1 cellular context compared by ENCODE assay signal in the genomic region with DNA sequence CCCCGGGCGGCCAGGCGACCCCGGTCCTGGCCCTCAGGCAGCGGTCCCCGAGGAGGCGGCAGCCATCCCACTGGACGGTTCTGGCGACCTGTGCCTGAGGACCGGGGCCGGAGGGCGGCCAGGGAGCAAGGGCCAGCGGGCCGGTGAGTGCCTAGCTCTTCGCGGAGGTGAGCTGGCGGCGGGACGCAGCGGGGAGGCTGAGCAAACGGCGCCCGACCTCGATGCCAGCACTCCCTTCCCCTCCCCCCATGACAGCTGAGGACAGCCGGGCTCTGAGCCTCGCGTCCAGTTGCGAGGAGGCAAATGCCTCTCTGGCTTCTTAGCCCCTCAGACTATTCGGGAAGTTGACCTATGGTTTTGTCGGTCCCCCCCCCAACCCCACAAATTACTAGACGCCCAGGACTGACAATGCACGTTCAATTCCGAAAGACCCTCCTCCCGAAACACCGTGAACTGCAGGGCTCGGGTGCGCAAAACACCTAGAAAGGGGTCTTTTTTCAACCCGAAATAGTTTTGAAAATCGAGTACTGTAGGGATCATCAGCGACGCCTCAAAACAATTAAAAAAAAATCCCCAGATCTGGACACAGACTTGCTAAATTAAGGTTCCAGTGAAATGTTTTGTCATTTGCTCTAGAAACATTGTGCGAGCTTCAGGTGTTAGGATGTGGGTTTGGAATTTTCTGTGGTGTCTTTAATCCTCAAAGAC.
TF ChIP-seq lines count a peak whose summit lies in the region.

No MANE protein-coding gene starts in this region.

TF ChIP-seq in HEK293, 187 proteins besides CTCF, POLR2A, EP300 and RAD21 (continued from another document and continues in another):
- TF ChIP-seq, protein P1, sequence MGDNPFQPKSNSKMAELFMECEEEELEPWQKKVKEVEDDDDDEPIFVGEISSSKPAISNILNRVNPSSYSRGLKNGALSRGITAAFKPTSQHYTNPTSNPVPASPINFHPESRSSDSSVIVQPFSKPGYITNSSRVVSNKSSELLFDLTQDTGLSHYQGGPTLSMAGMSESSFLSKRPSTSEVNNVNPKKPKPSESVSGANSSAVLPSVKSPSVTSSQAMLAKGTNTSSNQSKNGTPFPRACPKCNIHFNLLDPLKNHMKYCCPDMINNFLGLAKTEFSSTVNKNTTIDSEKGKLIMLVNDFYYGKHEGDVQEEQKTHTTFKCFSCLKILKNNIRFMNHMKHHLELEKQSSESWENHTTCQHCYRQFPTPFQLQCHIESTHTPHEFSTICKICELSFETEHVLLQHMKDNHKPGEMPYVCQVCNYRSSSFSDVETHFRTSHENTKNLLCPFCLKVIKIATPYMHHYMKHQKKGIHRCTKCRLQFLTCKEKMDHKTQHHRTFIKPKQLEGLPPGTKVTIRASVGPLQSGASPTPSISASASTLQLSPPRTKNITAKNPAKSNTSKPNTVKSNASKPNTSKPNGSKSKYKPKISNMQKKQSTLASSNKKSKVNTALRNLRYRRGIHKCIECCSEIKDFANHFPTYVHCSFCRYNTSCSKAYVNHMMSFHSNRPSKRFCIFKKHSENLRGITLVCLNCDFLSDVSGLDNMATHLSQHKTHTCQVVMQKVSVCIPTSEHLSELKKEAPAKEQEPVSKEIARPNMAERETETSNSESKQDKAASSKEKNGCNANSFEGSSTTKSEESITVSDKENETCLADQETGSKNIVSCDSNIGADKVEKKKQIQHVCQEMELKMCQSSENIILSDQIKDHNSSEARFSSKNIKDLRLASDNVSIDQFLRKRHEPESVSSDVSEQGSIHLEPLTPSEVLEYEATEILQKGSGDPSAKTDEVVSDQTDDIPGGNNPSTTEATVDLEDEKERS (tag by site-specific recombination; IDR thresholded peaks at IDR 0.05) = no peak
- TF ChIP-seq, protein P2, sequence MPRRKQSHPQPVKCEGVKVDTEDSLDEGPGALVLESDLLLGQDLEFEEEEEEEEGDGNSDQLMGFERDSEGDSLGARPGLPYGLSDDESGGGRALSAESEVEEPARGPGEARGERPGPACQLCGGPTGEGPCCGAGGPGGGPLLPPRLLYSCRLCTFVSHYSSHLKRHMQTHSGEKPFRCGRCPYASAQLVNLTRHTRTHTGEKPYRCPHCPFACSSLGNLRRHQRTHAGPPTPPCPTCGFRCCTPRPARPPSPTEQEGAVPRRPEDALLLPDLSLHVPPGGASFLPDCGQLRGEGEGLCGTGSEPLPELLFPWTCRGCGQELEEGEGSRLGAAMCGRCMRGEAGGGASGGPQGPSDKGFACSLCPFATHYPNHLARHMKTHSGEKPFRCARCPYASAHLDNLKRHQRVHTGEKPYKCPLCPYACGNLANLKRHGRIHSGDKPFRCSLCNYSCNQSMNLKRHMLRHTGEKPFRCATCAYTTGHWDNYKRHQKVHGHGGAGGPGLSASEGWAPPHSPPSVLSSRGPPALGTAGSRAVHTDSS (tag by site-specific recombination; IDR thresholded peaks at IDR 0.05) = no peak
- no peak for TF ChIP-seq ZNF174 (tag by site-specific recombination; IDR thresholded peaks at IDR 0.05)
- TF ChIP-seq, protein P3, sequence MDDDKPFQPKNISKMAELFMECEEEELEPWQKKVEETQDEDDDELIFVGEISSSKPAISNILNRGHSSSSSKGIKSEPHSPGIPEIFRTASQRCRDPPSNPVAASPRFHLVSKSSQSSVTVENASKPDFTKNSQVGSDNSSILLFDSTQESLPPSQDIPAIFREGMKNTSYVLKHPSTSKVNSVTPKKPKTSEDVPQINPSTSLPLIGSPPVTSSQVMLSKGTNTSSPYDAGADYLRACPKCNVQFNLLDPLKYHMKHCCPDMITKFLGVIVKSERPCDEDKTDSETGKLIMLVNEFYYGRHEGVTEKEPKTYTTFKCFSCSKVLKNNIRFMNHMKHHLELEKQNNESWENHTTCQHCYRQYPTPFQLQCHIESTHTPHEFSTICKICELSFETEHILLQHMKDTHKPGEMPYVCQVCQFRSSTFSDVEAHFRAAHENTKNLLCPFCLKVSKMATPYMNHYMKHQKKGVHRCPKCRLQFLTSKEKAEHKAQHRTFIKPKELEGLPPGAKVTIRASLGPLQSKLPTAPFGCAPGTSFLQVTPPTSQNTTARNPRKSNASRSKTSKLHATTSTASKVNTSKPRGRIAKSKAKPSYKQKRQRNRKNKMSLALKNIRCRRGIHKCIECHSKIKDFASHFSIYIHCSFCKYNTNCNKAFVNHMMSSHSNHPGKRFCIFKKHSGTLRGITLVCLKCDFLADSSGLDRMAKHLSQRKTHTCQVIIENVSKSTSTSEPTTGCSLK (tag by site-specific recombination; IDR thresholded peaks at IDR 0.05) = no peak
- no peak for TF ChIP-seq ZNF830 (tag by site-specific recombination; IDR thresholded peaks at IDR 0.05; ENCODE audit: low read depth)
- peak; percentile 40 for TF ChIP-seq ZNF843 (tag by site-specific recombination; IDR thresholded peaks at IDR 0.05)
- TF ChIP-seq ZNF785 (tag by site-specific recombination; IDR thresholded peaks at IDR 0.05) = no peak
- TF ChIP-seq ZNF2 (tag by site-specific recombination; IDR thresholded peaks at IDR 0.05) = peak; percentile 27; the same call in 1 of the 2 replicates
- TF ChIP-seq ZFHX2 (tag by site-specific recombination; conservative IDR thresholded peaks at IDR 0.05) = no peak
- TF ChIP-seq PRDM1 (tag by site-specific recombination; IDR thresholded peaks at IDR 0.05) = no peak
- TF ChIP-seq, protein P4, sequence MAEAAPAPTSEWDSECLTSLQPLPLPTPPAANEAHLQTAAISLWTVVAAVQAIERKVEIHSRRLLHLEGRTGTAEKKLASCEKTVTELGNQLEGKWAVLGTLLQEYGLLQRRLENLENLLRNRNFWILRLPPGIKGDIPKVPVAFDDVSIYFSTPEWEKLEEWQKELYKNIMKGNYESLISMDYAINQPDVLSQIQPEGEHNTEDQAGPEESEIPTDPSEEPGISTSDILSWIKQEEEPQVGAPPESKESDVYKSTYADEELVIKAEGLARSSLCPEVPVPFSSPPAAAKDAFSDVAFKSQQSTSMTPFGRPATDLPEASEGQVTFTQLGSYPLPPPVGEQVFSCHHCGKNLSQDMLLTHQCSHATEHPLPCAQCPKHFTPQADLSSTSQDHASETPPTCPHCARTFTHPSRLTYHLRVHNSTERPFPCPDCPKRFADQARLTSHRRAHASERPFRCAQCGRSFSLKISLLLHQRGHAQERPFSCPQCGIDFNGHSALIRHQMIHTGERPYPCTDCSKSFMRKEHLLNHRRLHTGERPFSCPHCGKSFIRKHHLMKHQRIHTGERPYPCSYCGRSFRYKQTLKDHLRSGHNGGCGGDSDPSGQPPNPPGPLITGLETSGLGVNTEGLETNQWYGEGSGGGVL (tag by site-specific recombination; IDR thresholded peaks at IDR 0.05) = peak; percentile 43
- peak; percentile 77; the same call in 1 of the 2 replicates for TF ChIP-seq ZNF423 (tag by site-specific recombination; IDR thresholded peaks at IDR 0.05)
- peak; percentile 71; the same call in 1 of the 2 replicates for TF ChIP-seq ZNF24 (tag by site-specific recombination; IDR thresholded peaks at IDR 0.05)
- no peak for TF ChIP-seq ZNF19 (tag by site-specific recombination; IDR thresholded peaks at IDR 0.05; ENCODE audit: low read depth)
- TF ChIP-seq ZSCAN23 (tag by site-specific recombination; IDR thresholded peaks at IDR 0.05) = no peak
- TF ChIP-seq ZFP37 (tag by site-specific recombination; IDR thresholded peaks at IDR 0.05) = 0 out of 2 replicates have a peak, but pooled peaks have one; percentile 19
- TF ChIP-seq, protein P5, sequence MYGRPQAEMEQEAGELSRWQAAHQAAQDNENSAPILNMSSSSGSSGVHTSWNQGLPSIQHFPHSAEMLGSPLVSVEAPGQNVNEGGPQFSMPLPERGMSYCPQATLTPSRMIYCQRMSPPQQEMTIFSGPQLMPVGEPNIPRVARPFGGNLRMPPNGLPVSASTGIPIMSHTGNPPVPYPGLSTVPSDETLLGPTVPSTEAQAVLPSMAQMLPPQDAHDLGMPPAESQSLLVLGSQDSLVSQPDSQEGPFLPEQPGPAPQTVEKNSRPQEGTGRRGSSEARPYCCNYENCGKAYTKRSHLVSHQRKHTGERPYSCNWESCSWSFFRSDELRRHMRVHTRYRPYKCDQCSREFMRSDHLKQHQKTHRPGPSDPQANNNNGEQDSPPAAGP (tag by site-specific recombination; IDR thresholded peaks at IDR 0.05) = peak; percentile 61; the same call in 1 of the 2 replicates
- TF ChIP-seq ZNF707 (tag by site-specific recombination; IDR thresholded peaks at IDR 0.05) = no peak
- TF ChIP-seq SCRT1 (tag by site-specific recombination; IDR thresholded peaks at IDR 0.05; ENCODE audit: borderline replicate concordance) = peak; percentile 52; the same call in 1 of the 2 replicates
- TF ChIP-seq ZNF354C (tag by site-specific recombination; IDR thresholded peaks at IDR 0.05; ENCODE audit: borderline replicate concordance, low read depth) = no peak
- no peak for TF ChIP-seq ZNF654 (tag by site-specific recombination; IDR thresholded peaks at IDR 0.05; ENCODE audit: low read depth)
- TF ChIP-seq, protein P6, sequence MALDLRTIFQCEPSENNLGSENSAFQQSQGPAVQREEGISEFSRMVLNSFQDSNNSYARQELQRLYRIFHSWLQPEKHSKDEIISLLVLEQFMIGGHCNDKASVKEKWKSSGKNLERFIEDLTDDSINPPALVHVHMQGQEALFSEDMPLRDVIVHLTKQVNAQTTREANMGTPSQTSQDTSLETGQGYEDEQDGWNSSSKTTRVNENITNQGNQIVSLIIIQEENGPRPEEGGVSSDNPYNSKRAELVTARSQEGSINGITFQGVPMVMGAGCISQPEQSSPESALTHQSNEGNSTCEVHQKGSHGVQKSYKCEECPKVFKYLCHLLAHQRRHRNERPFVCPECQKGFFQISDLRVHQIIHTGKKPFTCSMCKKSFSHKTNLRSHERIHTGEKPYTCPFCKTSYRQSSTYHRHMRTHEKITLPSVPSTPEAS (tag by site-specific recombination; IDR thresholded peaks at IDR 0.05) = 0 out of 2 replicates have a peak, but pooled peaks have one; percentile 16
- TF ChIP-seq, protein P7, sequence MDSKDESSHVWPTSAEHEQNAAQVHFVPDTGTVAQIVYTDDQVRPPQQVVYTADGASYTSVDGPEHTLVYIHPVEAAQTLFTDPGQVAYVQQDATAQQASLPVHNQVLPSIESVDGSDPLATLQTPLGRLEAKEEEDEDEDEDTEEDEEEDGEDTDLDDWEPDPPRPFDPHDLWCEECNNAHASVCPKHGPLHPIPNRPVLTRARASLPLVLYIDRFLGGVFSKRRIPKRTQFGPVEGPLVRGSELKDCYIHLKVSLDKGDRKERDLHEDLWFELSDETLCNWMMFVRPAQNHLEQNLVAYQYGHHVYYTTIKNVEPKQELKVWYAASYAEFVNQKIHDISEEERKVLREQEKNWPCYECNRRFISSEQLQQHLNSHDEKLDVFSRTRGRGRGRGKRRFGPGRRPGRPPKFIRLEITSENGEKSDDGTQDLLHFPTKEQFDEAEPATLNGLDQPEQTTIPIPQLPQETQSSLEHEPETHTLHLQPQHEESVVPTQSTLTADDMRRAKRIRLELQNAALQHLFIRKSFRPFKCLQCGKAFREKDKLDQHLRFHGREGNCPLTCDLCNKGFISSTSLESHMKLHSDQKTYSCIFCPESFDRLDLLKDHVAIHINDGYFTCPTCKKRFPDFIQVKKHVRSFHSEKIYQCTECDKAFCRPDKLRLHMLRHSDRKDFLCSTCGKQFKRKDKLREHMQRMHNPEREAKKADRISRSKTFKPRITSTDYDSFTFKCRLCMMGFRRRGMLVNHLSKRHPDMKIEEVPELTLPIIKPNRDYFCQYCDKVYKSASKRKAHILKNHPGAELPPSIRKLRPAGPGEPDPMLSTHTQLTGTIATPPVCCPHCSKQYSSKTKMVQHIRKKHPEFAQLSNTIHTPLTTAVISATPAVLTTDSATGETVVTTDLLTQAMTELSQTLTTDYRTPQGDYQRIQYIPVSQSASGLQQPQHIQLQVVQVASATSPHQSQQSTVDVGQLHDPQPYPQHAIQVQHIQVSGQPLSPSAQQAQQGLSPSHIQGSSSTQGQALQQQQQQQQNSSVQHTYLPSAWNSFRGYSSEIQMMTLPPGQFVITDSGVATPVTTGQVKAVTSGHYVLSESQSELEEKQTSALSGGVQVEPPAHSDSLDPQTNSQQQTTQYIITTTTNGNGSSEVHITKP (tag by site-specific recombination; IDR thresholded peaks at IDR 0.05) = peak; percentile 54
- no peak for TF ChIP-seq ZNF555 (tag by site-specific recombination; conservative IDR thresholded peaks at IDR 0.05)
- peak; percentile 70 for TF ChIP-seq ZBTB20 (tag by site-specific recombination; IDR thresholded peaks at IDR 0.05)
- no peak for TF ChIP-seq ZNF585B (tag by site-specific recombination; IDR thresholded peaks at IDR 0.05)
- TF ChIP-seq ZNF629 (tag by site-specific recombination; IDR thresholded peaks at IDR 0.05) = 0 out of 2 replicates have a peak, but pooled peaks have one; percentile 19
- TF ChIP-seq, protein P8, sequence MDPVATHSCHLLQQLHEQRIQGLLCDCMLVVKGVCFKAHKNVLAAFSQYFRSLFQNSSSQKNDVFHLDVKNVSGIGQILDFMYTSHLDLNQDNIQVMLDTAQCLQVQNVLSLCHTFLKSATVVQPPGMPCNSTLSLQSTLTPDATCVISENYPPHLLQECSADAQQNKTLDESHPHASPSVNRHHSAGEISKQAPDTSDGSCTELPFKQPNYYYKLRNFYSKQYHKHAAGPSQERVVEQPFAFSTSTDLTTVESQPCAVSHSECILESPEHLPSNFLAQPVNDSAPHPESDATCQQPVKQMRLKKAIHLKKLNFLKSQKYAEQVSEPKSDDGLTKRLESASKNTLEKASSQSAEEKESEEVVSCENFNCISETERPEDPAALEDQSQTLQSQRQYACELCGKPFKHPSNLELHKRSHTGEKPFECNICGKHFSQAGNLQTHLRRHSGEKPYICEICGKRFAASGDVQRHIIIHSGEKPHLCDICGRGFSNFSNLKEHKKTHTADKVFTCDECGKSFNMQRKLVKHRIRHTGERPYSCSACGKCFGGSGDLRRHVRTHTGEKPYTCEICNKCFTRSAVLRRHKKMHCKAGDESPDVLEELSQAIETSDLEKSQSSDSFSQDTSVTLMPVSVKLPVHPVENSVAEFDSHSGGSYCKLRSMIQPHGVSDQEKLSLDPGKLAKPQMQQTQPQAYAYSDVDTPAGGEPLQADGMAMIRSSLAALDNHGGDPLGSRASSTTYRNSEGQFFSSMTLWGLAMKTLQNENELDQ (tag by site-specific recombination; IDR thresholded peaks at IDR 0.05; ENCODE audit: low read depth) = no peak
- peak; percentile 76 for TF ChIP-seq ZEB2 (tag by site-specific recombination; IDR thresholded peaks at IDR 0.05)
- no peak for TF ChIP-seq ZNF600 (tag by site-specific recombination; IDR thresholded peaks at IDR 0.05)
- 0 out of 2 replicates have a peak, but pooled peaks have one; percentile 14 for TF ChIP-seq ZXDB (tag by site-specific recombination; IDR thresholded peaks at IDR 0.05)
- no peak; the same call in 1 of the 2 replicates for TF ChIP-seq FEZF1 (tag by site-specific recombination; IDR thresholded peaks at IDR 0.05)
- peak; percentile 52; the same call in 1 of the 2 replicates for TF ChIP-seq ZSCAN16 (tag by site-specific recombination; IDR thresholded peaks at IDR 0.05)
- TF ChIP-seq ZNF658 (tag by site-specific recombination; IDR thresholded peaks at IDR 0.05) = no peak
- no peak for TF ChIP-seq ZNF473 (tag by site-specific recombination; IDR thresholded peaks at IDR 0.05)
- TF ChIP-seq YY2 (tag by site-specific recombination; IDR thresholded peaks at IDR 0.05) = no peak; the same call in 1 of the 2 replicates
- TF ChIP-seq, protein P9, sequence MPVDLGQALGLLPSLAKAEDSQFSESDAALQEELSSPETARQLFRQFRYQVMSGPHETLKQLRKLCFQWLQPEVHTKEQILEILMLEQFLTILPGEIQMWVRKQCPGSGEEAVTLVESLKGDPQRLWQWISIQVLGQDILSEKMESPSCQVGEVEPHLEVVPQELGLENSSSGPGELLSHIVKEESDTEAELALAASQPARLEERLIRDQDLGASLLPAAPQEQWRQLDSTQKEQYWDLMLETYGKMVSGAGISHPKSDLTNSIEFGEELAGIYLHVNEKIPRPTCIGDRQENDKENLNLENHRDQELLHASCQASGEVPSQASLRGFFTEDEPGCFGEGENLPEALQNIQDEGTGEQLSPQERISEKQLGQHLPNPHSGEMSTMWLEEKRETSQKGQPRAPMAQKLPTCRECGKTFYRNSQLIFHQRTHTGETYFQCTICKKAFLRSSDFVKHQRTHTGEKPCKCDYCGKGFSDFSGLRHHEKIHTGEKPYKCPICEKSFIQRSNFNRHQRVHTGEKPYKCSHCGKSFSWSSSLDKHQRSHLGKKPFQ (tag by site-specific recombination; IDR thresholded peaks at IDR 0.05) = no peak
- no peak for TF ChIP-seq ZNF155 (tag by site-specific recombination; IDR thresholded peaks at IDR 0.05)
